ENCODE assay signal across 14 cellular contexts in the genomic region with DNA sequence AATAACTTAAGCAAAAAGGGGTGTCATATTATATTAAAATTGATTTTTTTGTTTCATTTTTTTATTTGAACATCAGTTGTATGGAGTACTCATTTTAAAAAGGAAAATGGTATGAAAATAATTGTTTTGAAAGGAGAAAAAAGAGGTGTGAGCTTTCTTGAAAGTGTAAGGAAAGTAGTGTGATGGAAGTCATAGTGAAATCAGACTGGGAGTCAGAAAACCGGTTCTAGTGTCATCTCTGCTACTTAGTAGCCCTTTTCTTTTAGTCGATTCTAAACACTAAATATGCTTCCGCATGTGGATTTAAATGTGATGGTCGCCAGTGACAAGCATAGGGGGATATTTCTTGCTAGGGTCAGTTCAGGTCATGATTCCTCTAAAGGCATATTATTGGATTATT. TPM values are rescaled to one million over a fixed set of nuclear protein-coding genes. Genes with fewer than 3 reads are reported as not detected.
DNase-seq lines count a peak whose midpoint lies in the region; ATAC-seq and TF ChIP-seq lines count a peak whose summit lies in the region.
"Had no signal": no experiment of that assay in that cellular context is flagged by ENCODE, and none has a peak within 500 bp of the region (broad histone marks: within the 10 kb centered on the region; RNA-seq: fewer than 3 reads in every experiment).

No MANE protein-coding gene starts in this region.

- no peaks in the 10 kb centered on the region for H3K9me3 Mint-ChIP-seq in activated T-cell treated with anti-CD3 and anti-CD28 coated beads, Interleukin-2, amount 50 U/mL, for 24 hours

- H3K4me2 ChIP-seq in skeletal muscle satellite cell (ENCODE audit: low read length), result no peak overlapping the region

- H3K27ac ChIP-seq in Peyer's patch (peak overlapping the region in 3 of 4 donors; percentile 96 to 98 (median 97)), iPS-18a (ENCODE audit: low read length) (no peak overlapping the region)

- peaks cover 19% of the 10 kb centered on the region for H3K36me3 Mint-ChIP-seq in activated T-cell treated with anti-CD3 and anti-CD28 coated beads, Interleukin-2, amount 50 U/mL, for 24 hours (ENCODE audit: low read depth)

- peaks cover 37% of the 10 kb centered on the region for H3K4me1 Mint-ChIP-seq in activated T-cell treated with anti-CD3 and anti-CD28 coated beads, Interleukin-2, amount 50 U/mL, for 24 hours (ENCODE audit: low read depth)

- TF ChIP-seq CTCF in Peyer's patch (IDR thresholded peaks at IDR 0.05), result no peak

- H3K4me1 ChIP-seq in Peyer's patch (peaks cover 0 to 8% (median 0%) of the 10 kb centered on the region in 4 donors), iPS-18a (ENCODE audit: control insufficient read depth, low read depth, low read length) (peaks cover 21% of the 10 kb centered on the region), skeletal muscle satellite cell (ENCODE audit: control insufficient read depth, insufficient read depth, low read length) (peaks cover 29% of the 10 kb centered on the region)

- no peaks in the 10 kb centered on the region for H3K27me3 Mint-ChIP-seq in activated T-cell treated with anti-CD3 and anti-CD28 coated beads, Interleukin-2, amount 50 U/mL, for 24 hours

- H3K9me3 ChIP-seq in Peyer's patch, result no peaks in the 10 kb centered on the region
- no peaks in the 10 kb centered on the region for H3K9me3 ChIP-seq in iPS-18a (ENCODE audit: control insufficient read depth, low read depth, low read length)
- no peaks in the 10 kb centered on the region for H3K9me3 ChIP-seq in skeletal muscle satellite cell (replicated peaks; ENCODE audit: low read length)

- ATAC-seq in HG02623 (IDR thresholded peaks at IDR 0.05; ENCODE audit: unreplicated experiment) (no peak), HG03108 (IDR thresholded peaks at IDR 0.05; ENCODE audit: unreplicated experiment) (no peak), HG02610 (IDR thresholded peaks at IDR 0.05; ENCODE audit: unreplicated experiment) (no peak)

- no peak for TF ChIP-seq POLR2A in Peyer's patch (IDR thresholded peaks at IDR 0.05)

- peak overlapping the region; percentile 83 for H3K4me3 Mint-ChIP-seq in activated T-cell treated with anti-CD3 and anti-CD28 coated beads, Interleukin-2, amount 50 U/mL, for 24 hours

- no peaks in the 10 kb centered on the region for H3K27me3 ChIP-seq in Peyer's patch
- H3K27me3 ChIP-seq in iPS-18a (ENCODE audit: control insufficient read depth, insufficient read depth, low read length), result peaks cover 12% of the 10 kb centered on the region
- H3K27me3 ChIP-seq in skeletal muscle satellite cell (ENCODE audit: control insufficient read depth, insufficient read depth, low read length), result no peaks in the 10 kb centered on the region
- H3K27me3 ChIP-seq: cardiac muscle cell had no signal

- H3K27ac Mint-ChIP-seq in activated T-cell treated with anti-CD3 and anti-CD28 coated beads, Interleukin-2, amount 50 U/mL, for 24 hours, result no peak overlapping the region

- no peak overlapping the region for H3K4me3 ChIP-seq in Peyer's patch
- no peak overlapping the region for H3K4me3 ChIP-seq in iPS-18a (ENCODE audit: low read length)
- H3K4me3 ChIP-seq in skeletal muscle satellite cell (ENCODE audit: low read length), result no peak overlapping the region

- no peak for DNase-seq in activated T-cell treated with anti-CD3 and anti-CD28 coated beads, Interleukin-2, amount 50 U/mL, for 24 hours
- DNase-seq in activated T-cell treated with anti-CD3 and anti-CD28 coated beads for 4 hours (no peak), Peyer's patch (no peak)
- DNase-seq: activated CD4-positive, alpha-beta T cell treated with anti-CD3 and anti-CD28 coated beads, Interleukin-2, amount 10 ng/mL, durations not matched to agents 7 days and 5 days; Karpas-422; NCI-H1436 treated with DMSO at 0.1 percent for 48 hours; NCI-H510A treated with DMSO at 0.1 percent for 48 hours; SW 1271 had no signal

- H3K36me3 ChIP-seq in Peyer's patch (no peaks in the 10 kb centered on the region), iPS-18a (ENCODE audit: control insufficient read depth, low read depth, low read length) (peaks cover 2% of the 10 kb centered on the region), skeletal muscle satellite cell (ENCODE audit: insufficient read depth, low read length) (no peaks in the 10 kb centered on the region)
- H3K36me3 ChIP-seq: cardiac muscle cell had no signal

- peak overlapping the region; percentile 91 for H3K9ac ChIP-seq in iPS-18a (ENCODE audit: low read length)
- peak overlapping the region; percentile 90 for H3K9ac ChIP-seq in skeletal muscle satellite cell (ENCODE audit: low read depth, low read length)

RNA-seq across cellular contexts. Expression of a gene that starts 1.8 kb away (rescaled TPM):
- total RNA-seq in Peyer's patch, result 10 to 100 TPM; 68.5 to 89.1 (median 80.6) TPM
- 11.2 and 14.6 TPM in 2 replicates for total RNA-seq in skeletal muscle satellite cell (2012; rRNA removed)
